In the genomic region with DNA sequence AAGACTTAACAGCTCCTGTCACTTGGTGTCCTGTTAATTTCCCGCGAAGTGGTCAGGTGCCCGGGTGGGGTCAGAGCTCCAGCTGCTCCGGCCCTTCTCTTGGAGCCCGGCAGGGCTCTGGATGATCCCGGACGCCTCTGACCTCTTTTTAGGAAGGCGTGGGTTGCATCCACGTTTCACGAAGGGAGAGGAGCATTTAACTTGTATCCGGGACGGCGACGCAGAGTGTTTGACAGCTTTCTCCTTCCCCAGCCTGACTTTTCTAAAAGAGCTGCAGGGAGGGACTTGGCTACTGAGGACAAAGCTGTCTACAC, we compare ENCODE assay signal across 6 cellular contexts. TPM values are rescaled to one million over a fixed set of nuclear protein-coding genes. Genes with fewer than 3 reads are reported as not detected.
A peak's percentile ranks its signal among the peaks of the same experiment; 100 is the strongest.
DNase-seq lines count a peak whose midpoint lies in the region; ATAC-seq and TF ChIP-seq lines count a peak whose summit lies in the region.

No MANE protein-coding gene starts in this region.

- ATAC-seq in GM23338: peak; percentile 39
- ATAC-seq in activated CD8-positive, alpha-beta T cell treated with anti-CD3 and anti-CD28 coated beads for 36 hours: peak; percentile 17

- no peak for TF ChIP-seq CTCF in GM23338 (conservative IDR thresholded peaks at IDR 0.05; ENCODE audit: low read depth in 2 of 2)
- TF ChIP-seq CTCF in activated CD8-positive, alpha-beta T cell treated with anti-CD3 and anti-CD28 coated beads for 36 hours (IDR thresholded peaks at IDR 0.05): no peak
- TF ChIP-seq CTCF in lower leg skin (IDR thresholded peaks at IDR 0.05): no peak

- H3K4me2 ChIP-seq in GM23338: peak overlapping the region; percentile 92

- DNase-seq in GM23338 (ENCODE audit: low spot score) (no peak), lower leg skin (ENCODE audit: low spot score in 2 of 2) (no peak), COR-L47 (lab: John Stamatoyannopoulos, UW) (no peak), Ammon's horn (ENCODE audit: low spot score) (no peak)
- DNase-seq in activated CD8-positive, alpha-beta T cell treated with anti-CD3 and anti-CD28 coated beads for 36 hours: peak; percentile 11
- no peak for DNase-seq in stimulated activated CD8-positive, alpha-beta memory T cell treated with anti-CD3 and anti-CD28 coated beads, Interleukin-4, amount 100 ng/mL, for 48 hours

- peak overlapping the region; percentile 68 for H2AFZ ChIP-seq in GM23338

- no peaks in the 10 kb centered on the region for H3K27me3 ChIP-seq in GM23338 (ENCODE audit: insufficient read depth)

- H3K9me2 ChIP-seq in GM23338 (ENCODE audit: insufficient read depth): peaks cover 3% of the 10 kb centered on the region; the same call in 1 of the 2 replicates

- POLR2A ChIA-PET in activated CD8-positive, alpha-beta T cell treated with anti-CD3 and anti-CD28 coated beads for 36 hours (lab: Charles Lee): interaction anchor here (0.7 kb wide), 1 partner anchor 20 kb away, joined by 3 read pairs; no protein-coding TSS in a partner anchor

- no peaks in the 10 kb centered on the region; the same call in 1 of the 2 replicates for H3K36me3 ChIP-seq in GM23338 (ENCODE audit: insufficient read depth)

- H4K20me1 ChIP-seq in GM23338 (replicated peaks; ENCODE audit: insufficient read depth): no peaks in the 10 kb centered on the region

- peaks cover 3% of the 10 kb centered on the region for H3K27me3 Mint-ChIP-seq in GM23338 (ENCODE audit: insufficient read depth, low read depth, poor library complexity)
- no peaks in the 10 kb centered on the region for H3K27me3 Mint-ChIP-seq in activated CD8-positive, alpha-beta T cell treated with anti-CD3 and anti-CD28 coated beads for 36 hours

- no peaks in the 10 kb centered on the region for H3F3A ChIP-seq in GM23338 (replicated peaks; ENCODE audit: low read depth)

- no peak for TF ChIP-seq POLR2A in lower leg skin (IDR thresholded peaks at IDR 0.05)

- H3K4me1 ChIP-seq in GM23338 (ENCODE audit: insufficient read depth): no peaks in the 10 kb centered on the region

- peaks cover 8% of the 10 kb centered on the region; the same call in 1 of the 2 replicates for H3K79me2 ChIP-seq in GM23338 (replicated peaks; ENCODE audit: insufficient read depth)

- WGBS in lower leg skin, 2 donors: 2 to 6% methylated on average over 14 of the region's 14 CpGs

- no peak overlapping the region for H3K27ac ChIP-seq in GM23338 (ENCODE audit: low read depth)

- H3K9me3 Mint-ChIP-seq in GM23338: peaks cover 9% of the 10 kb centered on the region
- peaks cover 5% of the 10 kb centered on the region for H3K9me3 Mint-ChIP-seq in activated CD8-positive, alpha-beta T cell treated with anti-CD3 and anti-CD28 coated beads for 36 hours

- intact Hi-C loops in activated CD8-positive, alpha-beta T cell treated with anti-CD3 and anti-CD28 coated beads for 36 hours (cut with micrococcal nuclease): no loop called here
- intact Hi-C loops in lower leg skin (cut with DNase I; ENCODE audit: low total_unique reads): no loop called here

- H3K27ac Mint-ChIP-seq in GM23338: no peak overlapping the region
- H3K27ac Mint-ChIP-seq in activated CD8-positive, alpha-beta T cell treated with anti-CD3 and anti-CD28 coated beads for 36 hours: peak overlapping the region; percentile 95

- no peaks in the 10 kb centered on the region for H3K4me1 Mint-ChIP-seq in GM23338
- peaks cover 7% of the 10 kb centered on the region for H3K4me1 Mint-ChIP-seq in activated CD8-positive, alpha-beta T cell treated with anti-CD3 and anti-CD28 coated beads for 36 hours (ENCODE audit: low read depth)

- peak overlapping the region; percentile 98 for H3K4me3 Mint-ChIP-seq in GM23338
- peak overlapping the region; percentile 88 for H3K4me3 Mint-ChIP-seq in activated CD8-positive, alpha-beta T cell treated with anti-CD3 and anti-CD28 coated beads for 36 hours

- CTCF ChIA-PET in activated CD8-positive, alpha-beta T cell treated with anti-CD3 and anti-CD28 coated beads for 36 hours (lab: Charles Lee): no interaction called here

- H3K4me3 ChIP-seq in GM23338 (peak overlapping the region; percentile 64), lower leg skin (ENCODE audit: low read depth, poor library complexity, severe bottlenecking) (peak overlapping the region; percentile 38)

- H3K36me3 Mint-ChIP-seq in GM23338 (ENCODE audit: low read depth): peaks cover 11% of the 10 kb centered on the region
- peaks cover 15% of the 10 kb centered on the region for H3K36me3 Mint-ChIP-seq in activated CD8-positive, alpha-beta T cell treated with anti-CD3 and anti-CD28 coated beads for 36 hours (ENCODE audit: low read depth)

RNA-seq across cellular contexts. Expression of gene ZNF155, which starts 0.7 kb away (rescaled TPM):
- total RNA-seq in GM23338 (2014; rRNA removed; shearing (Covaris generic)): 6.0 and 7.8 TPM in 2 replicates
- 2.9 and 3.8 TPM in 2 replicates for polyA plus RNA-seq in GM23338 (2016; fragmentation: Nextera tagmentation; extraction: Ambion mirVana)
- 1 to 10 TPM; 2.6 to 2.9 TPM for total RNA-seq in activated CD8-positive, alpha-beta T cell treated with anti-CD3 and anti-CD28 coated beads for 36 hours
- total RNA-seq in lower leg skin: 10 to 100 TPM in 1 of 4 donors, 1 to 10 TPM in 3; 5.9 to 10.3 (median 8.6) TPM

RNA-seq across cellular contexts. Expression of gene ZNF230, which starts 18.1 kb away (rescaled TPM):
- 2.2 and 2.6 TPM in 2 replicates for total RNA-seq in GM23338 (2014; rRNA removed; shearing (Covaris generic))
- polyA plus RNA-seq in GM23338 (2016; fragmentation: Nextera tagmentation; extraction: Ambion mirVana): 1.8 and 1.9 TPM in 2 replicates
- 1 to 10 TPM; 3.4 to 5.6 TPM for total RNA-seq in activated CD8-positive, alpha-beta T cell treated with anti-CD3 and anti-CD28 coated beads for 36 hours
- 10 to 100 TPM in 1 of 4 donors, 1 to 10 TPM in 3; 3.1 to 10.6 (median 3.7) TPM for total RNA-seq in lower leg skin

RNA-seq across cellular contexts. Expression of gene ZNF221, which starts 33.6 kb away (rescaled TPM):
- total RNA-seq in GM23338 (2014; rRNA removed; shearing (Covaris generic)): 9.2 and 14.0 TPM in 2 replicates
- polyA plus RNA-seq in GM23338 (2016; fragmentation: Nextera tagmentation; extraction: Ambion mirVana): 1.5 and 1.6 TPM in 2 replicates
- total RNA-seq in activated CD8-positive, alpha-beta T cell treated with anti-CD3 and anti-CD28 coated beads for 36 hours: 1 to 10 TPM; 1.0 to 1.6 TPM
- 1 to 10 TPM; 2.5 to 4.3 (median 3.6) TPM for total RNA-seq in lower leg skin

RNA-seq across cellular contexts. Expression of gene ZNF222, which starts 40.5 kb away (rescaled TPM):
- total RNA-seq in GM23338 (2014; rRNA removed; shearing (Covaris generic)): 2.3 and 3.4 TPM in 2 replicates
- polyA plus RNA-seq in GM23338 (2016; fragmentation: Nextera tagmentation; extraction: Ambion mirVana): 2.6 and 2.8 TPM in 2 replicates
- 1 to 10 TPM; 1.5 to 2.3 TPM for total RNA-seq in activated CD8-positive, alpha-beta T cell treated with anti-CD3 and anti-CD28 coated beads for 36 hours
- total RNA-seq in lower leg skin: 1 to 10 TPM; 1.1 to 6.1 (median 2.6) TPM

RNA-seq across cellular contexts. Expression of gene ZNF45, which starts 49.6 kb away (rescaled TPM):
- total RNA-seq in GM23338 (2014; rRNA removed; shearing (Covaris generic)): 9.6 and 13.2 TPM in 2 replicates
- polyA plus RNA-seq in GM23338 (2016; fragmentation: Nextera tagmentation; extraction: Ambion mirVana): 3.3 and 4.1 TPM in 2 replicates
- 1 to 10 TPM; 7.9 to 8.8 TPM for total RNA-seq in activated CD8-positive, alpha-beta T cell treated with anti-CD3 and anti-CD28 coated beads for 36 hours
- total RNA-seq in lower leg skin: 10 to 100 TPM in 3 of 4 donors, 1 to 10 TPM in 1; 7.8 to 13.1 (median 11.2) TPM
